Comparison of ENCODE assay signal across 1 cellular context in the genomic region with DNA sequence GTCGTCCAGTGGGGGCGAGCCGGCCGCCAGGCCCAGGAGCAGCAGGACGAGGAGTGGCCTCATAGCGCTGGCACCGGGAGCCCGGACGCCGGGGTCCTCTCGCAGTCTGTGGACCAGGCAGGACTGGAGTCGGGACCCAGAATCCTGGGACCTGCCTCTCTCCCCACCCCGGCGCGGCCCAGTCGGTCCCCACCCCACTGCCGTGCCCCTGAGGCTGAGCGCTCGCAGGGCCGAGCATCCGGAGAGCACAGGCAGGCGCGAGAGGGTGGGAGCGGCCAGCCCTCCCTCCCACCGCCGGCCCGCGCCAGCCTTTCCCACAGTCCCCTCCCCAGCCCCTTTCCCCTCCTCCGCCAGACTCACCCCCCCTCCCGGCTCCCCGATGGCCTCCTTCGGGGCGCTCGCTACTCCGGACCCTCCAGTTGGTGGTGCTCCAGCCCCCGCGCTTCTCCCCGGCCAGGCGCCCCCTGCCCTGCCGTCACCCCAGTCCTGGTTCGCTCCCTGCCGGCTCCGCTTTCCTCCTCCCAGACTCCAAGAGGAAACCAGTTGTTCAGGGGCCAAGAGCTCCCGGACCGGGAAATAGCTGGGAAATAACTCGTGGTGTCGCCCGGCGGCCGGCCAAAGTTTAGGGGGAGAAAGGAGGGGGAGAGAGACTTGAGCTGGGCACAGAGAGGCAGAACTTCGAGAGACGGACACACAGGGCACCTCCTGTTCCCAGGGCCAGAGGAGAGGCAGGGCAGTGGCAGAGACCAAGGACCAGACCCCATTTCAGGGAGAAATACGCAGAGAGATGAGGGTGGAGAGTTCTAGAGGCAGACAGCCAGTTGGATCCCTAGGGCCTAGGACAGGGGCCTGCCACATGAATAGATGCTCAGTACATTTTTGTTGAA.
TF ChIP-seq lines count a peak whose summit lies in the region.

A gene with protein sequence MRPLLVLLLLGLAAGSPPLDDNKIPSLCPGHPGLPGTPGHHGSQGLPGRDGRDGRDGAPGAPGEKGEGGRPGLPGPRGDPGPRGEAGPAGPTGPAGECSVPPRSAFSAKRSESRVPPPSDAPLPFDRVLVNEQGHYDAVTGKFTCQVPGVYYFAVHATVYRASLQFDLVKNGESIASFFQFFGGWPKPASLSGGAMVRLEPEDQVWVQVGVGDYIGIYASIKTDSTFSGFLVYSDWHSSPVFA (minus strand): TSS at position 549 of the 887 bp plus-strand sequence. CDS start 486 bp downstream, at position 63.

TF ChIP-seq in HepG2, 621 proteins besides CTCF, POLR2A, EP300 and RAD21 (continued from another document):
- TF ChIP-seq, protein P1, sequence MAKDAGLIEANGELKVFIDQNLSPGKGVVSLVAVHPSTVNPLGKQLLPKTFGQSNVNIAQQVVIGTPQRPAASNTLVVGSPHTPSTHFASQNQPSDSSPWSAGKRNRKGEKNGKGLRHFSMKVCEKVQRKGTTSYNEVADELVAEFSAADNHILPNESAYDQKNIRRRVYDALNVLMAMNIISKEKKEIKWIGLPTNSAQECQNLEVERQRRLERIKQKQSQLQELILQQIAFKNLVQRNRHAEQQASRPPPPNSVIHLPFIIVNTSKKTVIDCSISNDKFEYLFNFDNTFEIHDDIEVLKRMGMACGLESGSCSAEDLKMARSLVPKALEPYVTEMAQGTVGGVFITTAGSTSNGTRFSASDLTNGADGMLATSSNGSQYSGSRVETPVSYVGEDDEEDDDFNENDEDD (CRISPR knock-in tag; IDR thresholded peaks at IDR 0.05; ENCODE audit: borderline replicate concordance) = no peak
- TF ChIP-seq, protein P2, sequence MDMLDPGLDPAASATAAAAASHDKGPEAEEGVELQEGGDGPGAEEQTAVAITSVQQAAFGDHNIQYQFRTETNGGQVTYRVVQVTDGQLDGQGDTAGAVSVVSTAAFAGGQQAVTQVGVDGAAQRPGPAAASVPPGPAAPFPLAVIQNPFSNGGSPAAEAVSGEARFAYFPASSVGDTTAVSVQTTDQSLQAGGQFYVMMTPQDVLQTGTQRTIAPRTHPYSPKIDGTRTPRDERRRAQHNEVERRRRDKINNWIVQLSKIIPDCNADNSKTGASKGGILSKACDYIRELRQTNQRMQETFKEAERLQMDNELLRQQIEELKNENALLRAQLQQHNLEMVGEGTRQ (IDR thresholded peaks at IDR 0.05; ENCODE audit: low read depth, low read length) = no peak
- TF ChIP-seq, protein P2 (CRISPR knock-in tag; IDR thresholded peaks at IDR 0.05; ENCODE audit: borderline replicate concordance) = no peak
- TF ChIP-seq MTA1 (CRISPR knock-in tag; IDR thresholded peaks at IDR 0.05; ENCODE audit: borderline replicate concordance) (0 out of 2 replicates have a peak, but pooled peaks have one; percentile 31), CENPX (CRISPR knock-in tag; IDR thresholded peaks at IDR 0.05) (no peak), ZNF777 (CRISPR knock-in tag; IDR thresholded peaks at IDR 0.05) (peak; percentile 64), HNRNPK (IDR thresholded peaks at IDR 0.05; ENCODE audit: low read depth, low read length, poor library complexity, severe bottlenecking) (peak; percentile 87), ZC3H13 (CRISPR knock-in tag; IDR thresholded peaks at IDR 0.05) (0 out of 2 replicates have a peak, but pooled peaks have one; percentile 3), ZNF3 (CRISPR knock-in tag; IDR thresholded peaks at IDR 0.05) (no peak)
